ENCODE assay signal across 8 cellular contexts in genomic region chr19:8321067-8321759, GRCh38. TPM values are rescaled to one million over a fixed set of nuclear protein-coding genes. Genes with fewer than 3 reads are reported as not detected.
A peak's percentile ranks its signal among the peaks of the same experiment; 100 is the strongest.
DNase-seq lines count a peak whose midpoint lies in the region; ATAC-seq, FAIRE-seq and TF ChIP-seq lines count a peak whose summit lies in the region.

NDUFA7 (minus strand) TSS chr19:8321375; CDS start chr19:8321358, 17 bp downstream.
RPS28 (plus strand) TSS chr19:8321496; CDS start chr19:8321531, 35 bp downstream.

- peak within 1 kb of the TSS; percentile 97 for H3K4me2 ChIP-seq in smooth muscle cell

- peaks cover 42% of the 10 kb centered on the region for H3K79me2 ChIP-seq in smooth muscle cell (ENCODE audit: low read depth)

- H3K4me3 ChIP-seq in AG09309 (ENCODE audit: control insufficient read depth, low read depth, low read length) (peak within 1 kb of the TSS; percentile 100), bronchial epithelial cell (ENCODE audit: low read depth, low read length) (peak within 1 kb of the TSS; percentile 77), smooth muscle cell (peak within 1 kb of the TSS; percentile 93)

- H3K27ac ChIP-seq in smooth muscle cell (ENCODE audit: low read depth): peak within 1 kb of the TSS; percentile 92

- WGBS in smooth muscle cell (ENCODE audit: low lambda C conversion rate): 1% methylated on average over 44 of the region's 53 CpGs

- H2AFZ ChIP-seq in smooth muscle cell (ENCODE audit: low read depth): peak within 1 kb of the TSS; percentile 53

- DNase-seq in AG09309 (ENCODE audit: low read depth) (peak; percentile 79), NCI-H226 (peak; percentile 86), WTC11 (ENCODE audit: low spot score) (peak; percentile 98), bronchial epithelial cell (ENCODE audit: low read depth) (peak; percentile 80), iPS-NIHi7 (ENCODE audit: extremely low spot score) (peak; percentile 93), smooth muscle cell (lab: John Stamatoyannopoulos, UW; ENCODE audit: unreplicated experiment) (peak; percentile 86)

- no peak for FAIRE-seq in bronchial epithelial cell (lab: Jason Lieb, UNC)

- TF ChIP-seq POLR2A in GM18951 (IDR thresholded peaks at IDR 0.05; ENCODE audit: extremely low read depth, insufficient read depth, insufficient read length): peak; percentile 90

- peak within 1 kb of the TSS; percentile 98 for H3K27ac Mint-ChIP-seq in WTC11

- no peaks in the 10 kb centered on the region; the same call in 1 of the 2 replicates for H3K27me3 Mint-ChIP-seq in WTC11 (ENCODE audit: low read depth)

- no peaks in the 10 kb centered on the region for H3F3A ChIP-seq in smooth muscle cell (ENCODE audit: low read depth)

- peak; percentile 29 for TF ChIP-seq CTCF in AG09309 (IDR thresholded peaks at IDR 0.05; ENCODE audit: control insufficient read depth, insufficient read depth, low read depth, low read length, missing control alignments)
- no peak for TF ChIP-seq CTCF in WTC11 (IDR thresholded peaks at IDR 0.05)
- TF ChIP-seq CTCF in bronchial epithelial cell (IDR thresholded peaks at IDR 0.05; ENCODE audit: insufficient read depth, low read length, severe bottlenecking): peak; percentile 36
- peak; percentile 13 for TF ChIP-seq CTCF in smooth muscle cell (IDR thresholded peaks at IDR 0.05; ENCODE audit: borderline replicate concordance, insufficient read depth, poor library complexity, severe bottlenecking)

- H3K36me3 ChIP-seq in bronchial epithelial cell (ENCODE audit: control insufficient read depth, insufficient read depth, low read length) (peaks cover 12% of the 10 kb centered on the region), smooth muscle cell (ENCODE audit: low read depth) (no peaks in the 10 kb centered on the region)

- CTCF ChIA-PET in WTC11 (lab: Charles Lee): interaction anchor here (0.8 kb wide), 1 partner anchor 14 kb away, joined by 3 read pairs; no protein-coding TSS in a partner anchor

- H4K20me1 ChIP-seq in smooth muscle cell (ENCODE audit: low read depth): peaks cover 24% of the 10 kb centered on the region

- peak within 1 kb of the TSS; percentile 99 for H3K9ac ChIP-seq in smooth muscle cell (ENCODE audit: low read depth)

- ATAC-seq in HG03175 (IDR thresholded peaks at IDR 0.05; ENCODE audit: unreplicated experiment): peak; percentile 88
- ATAC-seq in WTC11: peak; percentile 65

- H3K9me3 ChIP-seq in smooth muscle cell (replicated peaks; ENCODE audit: low read depth): no peaks in the 10 kb centered on the region

- H3K27me3 ChIP-seq in bronchial epithelial cell (ENCODE audit: control insufficient read depth, insufficient read depth, low read length): no peaks in the 10 kb centered on the region
- no peaks in the 10 kb centered on the region for H3K27me3 ChIP-seq in smooth muscle cell (ENCODE audit: low read depth)

- POLR2A ChIA-PET in WTC11 (lab: Charles Lee): interaction anchor here (0.6 to 1.2 kb wide), 4 partner anchors 9 to 143 kb away, joined by 3 to 4 read pairs (median 3); no protein-coding TSS in a partner anchor

- peaks cover 37% of the 10 kb centered on the region for H3K4me1 Mint-ChIP-seq in WTC11

- H3K36me3 Mint-ChIP-seq in WTC11: peaks cover 20% of the 10 kb centered on the region

- no peaks in the 10 kb centered on the region for H3K9me3 Mint-ChIP-seq in WTC11

- peaks cover 20% of the 10 kb centered on the region for H3K4me1 ChIP-seq in smooth muscle cell (ENCODE audit: low read depth)

- in situ Hi-C loops in GM18951 (cut with MboI; ENCODE audit: low sequenced_read_pairs, unreplicated experiment): no loop called here

- H3K4me3 Mint-ChIP-seq in WTC11: peak within 1 kb of the TSS; percentile 97

TF ChIP-seq in WTC11, 78 proteins besides CTCF, POLR2A, EP300 and RAD21 (continues in another document):
- TF ChIP-seq ESRRA (CRISPR knock-in tag; IDR thresholded peaks at IDR 0.05; ENCODE audit: borderline replicate concordance) (0 out of 2 replicates have a peak, but pooled peaks have one; percentile 40), ATF1 (CRISPR knock-in tag; IDR thresholded peaks at IDR 0.05) (peak; percentile 66; the same call in 1 of the 2 replicates), USF1 (CRISPR knock-in tag; IDR thresholded peaks at IDR 0.05) (peak; percentile 95), TEAD1 (CRISPR knock-in tag; IDR thresholded peaks at IDR 0.05) (peak; percentile 80; the same call in 1 of the 2 replicates), ATF6 (CRISPR knock-in tag; IDR thresholded peaks at IDR 0.05) (no peak), SP1 (CRISPR knock-in tag; conservative IDR thresholded peaks at IDR 0.05) (peak; percentile 97), E2F4 (CRISPR knock-in tag; IDR thresholded peaks at IDR 0.05; ENCODE audit: borderline replicate concordance, low read depth) (no peak), FOXP4 (CRISPR knock-in tag; IDR thresholded peaks at IDR 0.05) (peak; percentile 55), ZBTB21 (CRISPR knock-in tag; IDR thresholded peaks at IDR 0.05; ENCODE audit: borderline replicate concordance) (no peak), GABPB1 (CRISPR knock-in tag; IDR thresholded peaks at IDR 0.05) (peak; percentile 75), CREB1 (CRISPR knock-in tag; IDR thresholded peaks at IDR 0.05) (peak; percentile 92; the same call in 1 of the 2 replicates), JUN (CRISPR knock-in tag; IDR thresholded peaks at IDR 0.05) (peak; percentile 0; the same call in 1 of the 2 replicates), USF2 (CRISPR knock-in tag; IDR thresholded peaks at IDR 0.05) (peak; percentile 96), FOXP1 (CRISPR knock-in tag; IDR thresholded peaks at IDR 0.05; ENCODE audit: borderline replicate concordance) (peak; percentile 65; the same call in 1 of the 2 replicates), MXD4 (CRISPR knock-in tag; IDR thresholded peaks at IDR 0.05; ENCODE audit: borderline replicate concordance) (no peak), FOXK1 (CRISPR knock-in tag; IDR thresholded peaks at IDR 0.05) (peak; percentile 98), CREM (CRISPR knock-in tag; IDR thresholded peaks at IDR 0.05) (peak; percentile 96)

RNA-seq across cellular contexts. Expression of gene NDUFA7, which starts in this region (rescaled TPM):
- total RNA-seq in WTC11 (2021) (76.4 to 101 TPM (median 91.9 TPM) in 3 replicates), bronchial epithelial cell (14.7 and 42.6 TPM in 2 replicates), smooth muscle cell (17.3 and 19.4 TPM in 2 replicates)
- 80.4 and 103 TPM in 2 replicates for polyA plus RNA-seq in smooth muscle cell

RNA-seq across cellular contexts. Expression of gene RPS28, which starts in this region (rescaled TPM):
- total RNA-seq in WTC11 (2021) (2,082 to 2,373 TPM (median 2,292 TPM) in 3 replicates), bronchial epithelial cell (279 and 911 TPM in 2 replicates), smooth muscle cell (212 and 236 TPM in 2 replicates)
- polyA plus RNA-seq in smooth muscle cell: 574 and 669 TPM in 2 replicates

Comparison
In these comparisons a context has a peak if more than half of its experiments do, and no peak if none do; other contexts are left out.
1. Peak in every context shown above with its lines: DNase-seq, ATAC-seq, H3K4me3 ChIP-seq and H3K27ac ChIP-seq.